ENCODE assay signal across 1 cellular context in genomic region chr9:124126571-124127289, GRCh38.
TF ChIP-seq lines count a peak whose summit lies in the region.

No MANE protein-coding gene starts in this region.

TF ChIP-seq in HepG2, 621 proteins besides CTCF, POLR2A, EP300 and RAD21 (continued from another document and continues in another):
- TF ChIP-seq ZNF678 (CRISPR knock-in tag; IDR thresholded peaks at IDR 0.05) (0 out of 2 replicates have a peak, but pooled peaks have one; percentile 17), TEAD3 (CRISPR knock-in tag; optimal IDR thresholded peaks at IDR 0.05; ENCODE audit: borderline replicate concordance) (peak; percentile 52), ZBTB34 (CRISPR knock-in tag; IDR thresholded peaks at IDR 0.05) (no peak), ZSCAN31 (CRISPR knock-in tag; IDR thresholded peaks at IDR 0.05; ENCODE audit: low read depth) (no peak), FOXO1 (CRISPR knock-in tag; IDR thresholded peaks at IDR 0.05) (peak; percentile 23; the same call in 1 of the 2 replicates), ATF3 (CRISPR knock-in tag; IDR thresholded peaks at IDR 0.05) (no peak), WIZ (CRISPR knock-in tag; IDR thresholded peaks at IDR 0.05) (no peak), RXRA (CRISPR knock-in tag; IDR thresholded peaks at IDR 0.05) (0 out of 2 replicates have a peak, but pooled peaks have one; percentile 12), HNRNPUL1 (IDR thresholded peaks at IDR 0.05; ENCODE audit: low read depth, low read length) (no peak), TOE1 (CRISPR knock-in tag; IDR thresholded peaks at IDR 0.05) (no peak), GATAD1 (CRISPR knock-in tag; IDR thresholded peaks at IDR 0.05) (no peak), ZNF543 (CRISPR knock-in tag; IDR thresholded peaks at IDR 0.05) (0 out of 2 replicates have a peak, but pooled peaks have one; percentile 32), HMGXB4 (CRISPR knock-in tag; IDR thresholded peaks at IDR 0.05; ENCODE audit: borderline replicate concordance in 1 of 2, low read depth in 1 of 2) (0 out of 4 replicates have a peak, but pooled peaks have one; percentile 24 to 39), CBX5 (CRISPR knock-in tag; IDR thresholded peaks at IDR 0.05; ENCODE audit: borderline replicate concordance) (0 out of 2 replicates have a peak, but pooled peaks have one; percentile 41), ERF (CRISPR knock-in tag; IDR thresholded peaks at IDR 0.05) (0 out of 2 replicates have a peak, but pooled peaks have one; percentile 19), SP5 (CRISPR knock-in tag; IDR thresholded peaks at IDR 0.05; ENCODE audit: borderline replicate concordance, low read depth) (no peak), ZNF687 (CRISPR knock-in tag; IDR thresholded peaks at IDR 0.05) (peak; percentile 55), ZNF282 (IDR thresholded peaks at IDR 0.05; ENCODE audit: partially characterized antibody) (no peak), MEIS2 (CRISPR knock-in tag; IDR thresholded peaks at IDR 0.05) (0 out of 2 replicates have a peak, but pooled peaks have one; percentile 31), RCOR2 (CRISPR knock-in tag; IDR thresholded peaks at IDR 0.05) (no peak), CREM (IDR thresholded peaks at IDR 0.05) (no peak), CREM (CRISPR knock-in tag; IDR thresholded peaks at IDR 0.05) (no peak), SMC3 (IDR thresholded peaks at IDR 0.05; ENCODE audit: low read length) (peak; percentile 58), IRF2 (CRISPR knock-in tag; IDR thresholded peaks at IDR 0.05) (0 out of 2 replicates have a peak, but pooled peaks have one; percentile 37), ZNF30 (CRISPR knock-in tag; IDR thresholded peaks at IDR 0.05) (no peak), NFKB2 (CRISPR knock-in tag; IDR thresholded peaks at IDR 0.05; ENCODE audit: borderline replicate concordance) (peak; percentile 29; the same call in 1 of the 2 replicates), ZNF367 (CRISPR knock-in tag; IDR thresholded peaks at IDR 0.05; ENCODE audit: borderline replicate concordance) (no peak), ZBTB38 (CRISPR knock-in tag; IDR thresholded peaks at IDR 0.05) (0 out of 2 replicates have a peak, but pooled peaks have one; percentile 45), ZKSCAN1 (IDR thresholded peaks at IDR 0.05; ENCODE audit: low read length) (peak; percentile 89), FOSL2 (CRISPR knock-in tag; IDR thresholded peaks at IDR 0.05) (0 out of 2 replicates have a peak, but pooled peaks have one; percentile 15), ZNF44 (CRISPR knock-in tag; IDR thresholded peaks at IDR 0.05) (no peak), DR1 (CRISPR knock-in tag; IDR thresholded peaks at IDR 0.05) (no peak), FOXP4 (CRISPR knock-in tag; IDR thresholded peaks at IDR 0.05) (no peak), GATAD2A (CRISPR knock-in tag; IDR thresholded peaks at IDR 0.05) (0 out of 2 replicates have a peak, but pooled peaks have one; percentile 23), ZBTB4 (CRISPR knock-in tag; IDR thresholded peaks at IDR 0.05; ENCODE audit: borderline replicate concordance) (no peak), ZNF501 (CRISPR knock-in tag; IDR thresholded peaks at IDR 0.05) (peak; percentile 55; the same call in 1 of the 2 replicates), ZNF383 (CRISPR knock-in tag; IDR thresholded peaks at IDR 0.05; ENCODE audit: borderline replicate concordance) (no peak)
- TF ChIP-seq, protein P1, sequence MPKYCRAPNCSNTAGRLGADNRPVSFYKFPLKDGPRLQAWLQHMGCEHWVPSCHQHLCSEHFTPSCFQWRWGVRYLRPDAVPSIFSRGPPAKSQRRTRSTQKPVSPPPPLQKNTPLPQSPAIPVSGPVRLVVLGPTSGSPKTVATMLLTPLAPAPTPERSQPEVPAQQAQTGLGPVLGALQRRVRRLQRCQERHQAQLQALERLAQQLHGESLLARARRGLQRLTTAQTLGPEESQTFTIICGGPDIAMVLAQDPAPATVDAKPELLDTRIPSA (CRISPR knock-in tag; IDR thresholded peaks at IDR 0.05; ENCODE audit: borderline replicate concordance) = no peak
- TF ChIP-seq, protein P2, sequence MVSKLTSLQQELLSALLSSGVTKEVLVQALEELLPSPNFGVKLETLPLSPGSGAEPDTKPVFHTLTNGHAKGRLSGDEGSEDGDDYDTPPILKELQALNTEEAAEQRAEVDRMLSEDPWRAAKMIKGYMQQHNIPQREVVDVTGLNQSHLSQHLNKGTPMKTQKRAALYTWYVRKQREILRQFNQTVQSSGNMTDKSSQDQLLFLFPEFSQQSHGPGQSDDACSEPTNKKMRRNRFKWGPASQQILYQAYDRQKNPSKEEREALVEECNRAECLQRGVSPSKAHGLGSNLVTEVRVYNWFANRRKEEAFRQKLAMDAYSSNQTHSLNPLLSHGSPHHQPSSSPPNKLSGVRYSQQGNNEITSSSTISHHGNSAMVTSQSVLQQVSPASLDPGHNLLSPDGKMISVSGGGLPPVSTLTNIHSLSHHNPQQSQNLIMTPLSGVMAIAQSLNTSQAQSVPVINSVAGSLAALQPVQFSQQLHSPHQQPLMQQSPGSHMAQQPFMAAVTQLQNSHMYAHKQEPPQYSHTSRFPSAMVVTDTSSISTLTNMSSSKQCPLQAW (CRISPR knock-in tag; IDR thresholded peaks at IDR 0.05) = peak; percentile 53; the same call in 1 of the 2 replicates
- TF ChIP-seq, protein P3, sequence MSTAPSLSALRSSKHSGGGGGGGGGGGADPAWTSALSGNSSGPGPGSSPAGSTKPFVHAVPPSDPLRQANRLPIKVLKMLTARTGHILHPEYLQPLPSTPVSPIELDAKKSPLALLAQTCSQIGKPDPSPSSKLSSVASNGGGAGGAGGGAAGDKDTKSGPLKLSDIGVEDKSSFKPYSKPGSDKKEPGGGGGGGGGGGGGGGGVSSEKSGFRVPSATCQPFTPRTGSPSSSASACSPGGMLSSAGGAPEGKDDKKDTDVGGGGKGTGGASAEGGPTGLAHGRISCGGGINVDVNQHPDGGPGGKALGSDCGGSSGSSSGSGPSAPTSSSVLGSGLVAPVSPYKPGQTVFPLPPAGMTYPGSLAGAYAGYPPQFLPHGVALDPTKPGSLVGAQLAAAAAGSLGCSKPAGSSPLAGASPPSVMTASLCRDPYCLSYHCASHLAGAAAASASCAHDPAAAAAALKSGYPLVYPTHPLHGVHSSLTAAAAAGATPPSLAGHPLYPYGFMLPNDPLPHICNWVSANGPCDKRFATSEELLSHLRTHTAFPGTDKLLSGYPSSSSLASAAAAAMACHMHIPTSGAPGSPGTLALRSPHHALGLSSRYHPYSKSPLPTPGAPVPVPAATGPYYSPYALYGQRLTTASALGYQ (CRISPR knock-in tag; IDR thresholded peaks at IDR 0.05) = no peak
- TF ChIP-seq, protein P4, sequence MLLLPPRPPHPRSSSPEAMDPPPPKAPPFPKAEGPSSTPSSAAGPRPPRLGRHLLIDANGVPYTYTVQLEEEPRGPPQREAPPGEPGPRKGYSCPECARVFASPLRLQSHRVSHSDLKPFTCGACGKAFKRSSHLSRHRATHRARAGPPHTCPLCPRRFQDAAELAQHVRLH (CRISPR knock-in tag; IDR thresholded peaks at IDR 0.05; ENCODE audit: borderline replicate concordance, low read depth) = 0 out of 2 replicates have a peak, but pooled peaks have one; percentile 27
- TF ChIP-seq, protein P5, sequence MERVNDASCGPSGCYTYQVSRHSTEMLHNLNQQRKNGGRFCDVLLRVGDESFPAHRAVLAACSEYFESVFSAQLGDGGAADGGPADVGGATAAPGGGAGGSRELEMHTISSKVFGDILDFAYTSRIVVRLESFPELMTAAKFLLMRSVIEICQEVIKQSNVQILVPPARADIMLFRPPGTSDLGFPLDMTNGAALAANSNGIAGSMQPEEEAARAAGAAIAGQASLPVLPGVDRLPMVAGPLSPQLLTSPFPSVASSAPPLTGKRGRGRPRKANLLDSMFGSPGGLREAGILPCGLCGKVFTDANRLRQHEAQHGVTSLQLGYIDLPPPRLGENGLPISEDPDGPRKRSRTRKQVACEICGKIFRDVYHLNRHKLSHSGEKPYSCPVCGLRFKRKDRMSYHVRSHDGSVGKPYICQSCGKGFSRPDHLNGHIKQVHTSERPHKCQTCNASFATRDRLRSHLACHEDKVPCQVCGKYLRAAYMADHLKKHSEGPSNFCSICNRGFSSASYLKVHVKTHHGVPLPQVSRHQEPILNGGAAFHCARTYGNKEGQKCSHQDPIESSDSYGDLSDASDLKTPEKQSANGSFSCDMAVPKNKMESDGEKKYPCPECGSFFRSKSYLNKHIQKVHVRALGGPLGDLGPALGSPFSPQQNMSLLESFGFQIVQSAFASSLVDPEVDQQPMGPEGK (CRISPR knock-in tag; IDR thresholded peaks at IDR 0.05) = peak; percentile 59
